Comparison of ENCODE assay signal across 19 cellular contexts in the genomic region with DNA sequence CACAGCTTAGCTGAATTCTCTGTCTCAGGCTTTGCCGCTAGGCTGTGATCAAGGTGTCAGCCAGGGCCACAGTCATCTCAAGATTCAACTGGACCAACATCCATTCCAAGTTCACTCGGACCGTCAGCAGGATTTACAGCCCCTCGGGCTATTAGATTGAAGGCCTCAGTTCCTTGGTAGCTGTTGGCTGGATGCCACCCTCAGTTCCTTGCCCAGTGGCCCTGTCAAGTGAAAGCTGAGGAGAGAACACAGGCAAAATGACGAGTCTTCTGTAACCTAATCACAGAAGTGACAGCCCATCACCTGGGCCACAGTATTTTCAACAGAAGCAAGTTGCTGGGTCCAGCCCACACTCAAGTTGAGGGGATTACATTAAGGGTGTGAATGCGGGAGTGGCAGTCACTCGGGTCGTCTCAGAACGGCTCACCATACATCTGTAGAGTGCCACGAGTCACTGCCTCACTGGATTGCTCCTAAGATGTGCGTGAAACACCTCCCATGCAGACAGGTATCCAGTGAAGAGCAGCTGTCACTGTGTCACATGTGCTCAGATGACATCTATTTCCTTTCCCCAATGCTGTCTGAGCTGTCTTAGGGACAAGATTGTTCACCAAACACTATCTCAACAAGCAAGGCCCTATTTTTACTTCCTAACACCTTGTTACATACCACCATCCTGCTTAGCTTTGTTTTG.
"Had no signal": no experiment of that assay in that cellular context is flagged by ENCODE, and none has a peak within 500 bp of the region (broad histone marks: within the 10 kb centered on the region; RNA-seq: fewer than 3 reads in every experiment).

No MANE protein-coding gene starts in this region.

- H3K27me3 ChIP-seq: ascending aorta, heart right ventricle, tibial artery had no signal

- DNase-seq: activated CD4-positive, alpha-beta T cell treated with anti-CD3 and anti-CD28 coated beads for 48 hours; activated CD8-positive, alpha-beta memory T cell treated with anti-CD3 and anti-CD28 coated beads, Interleukin-2, amount 50 U/mL, for 4 hours; cerebellar nuclear complex; cortex of kidney; heart right ventricle; immature natural killer cell; kidney glomerular epithelial cell; left ventricle myocardium inferior; natural killer cell; SK-N-SH; stimulated activated CD4-positive, alpha-beta T cell treated with anti-CD3 and anti-CD28 coated beads, Interleukin-4, amount 100 ng/mL, for 24 hours; stimulated activated naive CD4-positive, alpha-beta T cell; tibial artery had no signal

- H3K9me3 Mint-ChIP-seq: activated T-helper 1 cell treated with anti-CD3 and anti-CD28 coated beads, Interleukin-12 subunit alpha, Interleukin-12 subunit beta, Interleukin-2, Interleukin-4 antibody, amounts not matched to agents 30 ng/mL and 10 ng/mL and 1 ng/mL, durations not matched to agents 14 hours and 24 hours and 36 hours; immature natural killer cell; natural killer cell; WTC11 had no signal

- H3K4me3 Mint-ChIP-seq: activated T-helper 1 cell treated with anti-CD3 and anti-CD28 coated beads, Interleukin-12 subunit alpha, Interleukin-12 subunit beta, Interleukin-2, Interleukin-4 antibody, amounts not matched to agents 30 ng/mL and 10 ng/mL and 1 ng/mL, durations not matched to agents 14 hours and 24 hours and 36 hours; immature natural killer cell; natural killer cell; WTC11 had no signal

- H3K4me2 ChIP-seq: SK-N-SH had no signal

- H3K79me2 ChIP-seq: parathyroid adenoma had no signal

- H3K9ac ChIP-seq: parathyroid adenoma, SK-N-SH had no signal

- H3K4me3 ChIP-seq: ascending aorta, heart right ventricle, left ventricle myocardium inferior, tibial artery had no signal

- H3K9me3 ChIP-seq: ascending aorta, heart right ventricle, left ventricle myocardium inferior, neutrophil, SK-N-SH, tibial artery had no signal

- H3K27ac Mint-ChIP-seq: activated T-helper 1 cell treated with anti-CD3 and anti-CD28 coated beads, Interleukin-12 subunit alpha, Interleukin-12 subunit beta, Interleukin-2, Interleukin-4 antibody, amounts not matched to agents 30 ng/mL and 10 ng/mL and 1 ng/mL, durations not matched to agents 14 hours and 24 hours and 36 hours; natural killer cell; WTC11 had no signal

- H3K36me3 Mint-ChIP-seq: WTC11 had no signal

- H3K27ac ChIP-seq: ascending aorta, heart right ventricle, left ventricle myocardium inferior, neutrophil, parathyroid adenoma, tibial artery had no signal

- H2AFZ ChIP-seq: parathyroid adenoma had no signal

- ATAC-seq: natural killer cell, sciatic nerve, WTC11 had no signal
